ENCODE assay signal across 8 cellular contexts in the genomic region with DNA sequence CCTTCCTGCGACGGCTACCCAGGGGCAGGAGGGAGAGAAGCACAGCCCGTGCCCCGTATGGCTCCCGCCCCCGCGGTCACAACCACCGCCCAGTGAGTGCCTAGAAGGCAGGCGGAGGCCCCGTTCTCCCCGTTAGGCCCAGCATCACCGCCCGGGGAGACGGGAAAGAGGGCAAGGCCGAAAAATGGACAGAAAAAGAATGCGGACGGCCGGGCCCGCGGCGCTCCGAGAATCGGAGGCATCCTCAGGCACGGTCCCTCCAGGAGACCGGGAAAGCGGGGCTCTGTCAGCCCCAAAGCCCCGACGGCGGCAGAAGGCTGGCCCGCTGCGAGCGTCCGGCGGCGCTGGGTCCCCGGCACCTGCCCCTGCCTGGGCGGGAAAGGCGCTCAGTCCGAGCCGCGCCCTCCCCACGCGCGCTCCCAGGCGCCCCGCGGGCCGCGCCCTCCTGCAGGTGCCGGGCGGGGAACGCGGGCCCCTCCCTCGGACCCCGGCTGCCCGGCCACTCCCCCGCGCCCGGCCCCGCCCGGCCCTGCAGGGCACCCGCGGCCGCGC. TPM values are rescaled to one million over a fixed set of nuclear protein-coding genes. Genes with fewer than 3 reads are reported as not detected.
DNase-seq lines count a peak whose midpoint lies in the region; ATAC-seq, FAIRE-seq and TF ChIP-seq lines count a peak whose summit lies in the region.

No MANE protein-coding gene starts in this region.

- peaks cover 9% of the 10 kb centered on the region for H3K4me1 Mint-ChIP-seq in MCF 10A (ENCODE audit: insufficient read depth, unreplicated experiment)

- BruUV-seq in MCF 10A (replicated peaks; lab: Mats Ljungman, UMichigan): TSS peak; percentile 60

- intact Hi-C loops in MCF 10A (cut with micrococcal nuclease): no loop called here

- peak overlapping the region; percentile 71 for H3K27ac ChIP-seq in RWPE2 (ENCODE audit: poor library complexity, severe bottlenecking)

- no peak for FAIRE-seq in H54 (lab: Jason Lieb, UNC)
- no peak for FAIRE-seq in GM12891 (lab: Jason Lieb, UNC)

- H3K27me3 Mint-ChIP-seq in MCF 10A (ENCODE audit: insufficient read depth, unreplicated experiment): no peaks in the 10 kb centered on the region

- peaks cover 8% of the 10 kb centered on the region for H3K4me1 ChIP-seq in RWPE2 (ENCODE audit: insufficient read depth, poor library complexity, severe bottlenecking)

- H3K9me3 ChIP-seq in RWPE2 (ENCODE audit: severe bottlenecking): no peaks in the 10 kb centered on the region

- peak overlapping the region; percentile 80 for H3K27ac Mint-ChIP-seq in MCF 10A (ENCODE audit: low read depth, unreplicated experiment)

- DNase-seq in RWPE2 (ENCODE audit: low spot score): peak; percentile 74
- DNase-seq in MCF 10A (ENCODE audit: unreplicated experiment): peak; percentile 28
- peak; percentile 64 for DNase-seq in left kidney (ENCODE audit: low read depth, low spot score)
- peak; percentile 59 for DNase-seq in stimulated activated CD4-positive, alpha-beta T cell treated with anti-CD3 and anti-CD28 coated beads, Interleukin-4, amount 100 ng/mL, for 24 hours
- no peak for DNase-seq in H54 (ENCODE audit: insufficient read length, low spot score)
- DNase-seq in GM12891 (ENCODE audit: insufficient read length, low spot score): no peak

- H3K4me3 ChIP-seq in RWPE2 (ENCODE audit: severe bottlenecking): peak overlapping the region; percentile 53

- no peak for TF ChIP-seq CTCF in RWPE2 (IDR thresholded peaks at IDR 0.05; ENCODE audit: poor library complexity, severe bottlenecking)
- TF ChIP-seq CTCF in MCF 10A (IDR thresholded peaks at IDR 0.05; ENCODE audit: unreplicated experiment): no peak

- no peaks in the 10 kb centered on the region for H3K27me3 ChIP-seq in RWPE2 (ENCODE audit: insufficient read depth, poor library complexity, severe bottlenecking)

- peak overlapping the region; percentile 79 for H3K4me3 Mint-ChIP-seq in MCF 10A (ENCODE audit: unreplicated experiment)

- TF ChIP-seq POLR2A in H54 (IDR thresholded peaks at IDR 0.05; ENCODE audit: low read depth, low read length) (no peak), GM12891 (IDR thresholded peaks at IDR 0.05; ENCODE audit: low read depth, low read length) (no peak)

- no peaks in the 10 kb centered on the region for H3K9me3 Mint-ChIP-seq in MCF 10A (ENCODE audit: unreplicated experiment)

- H3K36me3 ChIP-seq in RWPE2 (ENCODE audit: low read depth): no peaks in the 10 kb centered on the region

- POLR2A ChIA-PET in MCF 10A (lab: Yijun Ruan, JAX): interaction anchor here (0.6 to 2.3 kb wide), 24 partner anchors 9 to 266 kb away, joined by 3 to 16 read pairs (median 6); partner anchors contain the start of genes ARL16, FASN, HGS and MRPL12

- ATAC-seq in GM18520 (IDR thresholded peaks at IDR 0.05; ENCODE audit: unreplicated experiment): peak; percentile 72
- ATAC-seq in HG02798 (IDR thresholded peaks at IDR 0.05; ENCODE audit: poor library complexity, unreplicated experiment): peak; percentile 86
- peak; percentile 43 for ATAC-seq in RWPE2 (ENCODE audit: low read depth)

- H3K36me3 Mint-ChIP-seq in MCF 10A (ENCODE audit: insufficient read depth, unreplicated experiment): peaks cover 5% of the 10 kb centered on the region

- CTCF ChIA-PET in MCF 10A (lab: Yijun Ruan, JAX): interaction anchor here (0.5 kb wide), 1 partner anchor 30 kb away, joined by 5 read pairs; no protein-coding TSS in a partner anchor

TF ChIP-seq in GM12891, 5 proteins besides CTCF, POLR2A, EP300 and RAD21:
- no peak for TF ChIP-seq POU2F2 (IDR thresholded peaks at IDR 0.05; ENCODE audit: low read depth, low read length)
- no peak for TF ChIP-seq POLR2AphosphoS5 (IDR thresholded peaks at IDR 0.05; ENCODE audit: low read depth, low read length)
- TF ChIP-seq SPI1 (IDR thresholded peaks at IDR 0.05; ENCODE audit: low read depth, low read length): no peak
- no peak for TF ChIP-seq PAX5 (IDR thresholded peaks at IDR 0.05; ENCODE audit: insufficient read depth, low read length, severe bottlenecking)

RNA-seq across cellular contexts. Expression of gene MCRIP1, which starts 0.4 kb away (rescaled TPM):
- 35.6 and 39.2 TPM in 2 replicates for total RNA-seq in MCF 10A (2022)
- polyA plus RNA-seq in GM12891 (2012; ENCODE audit: low read depth, missing spikeins): 42.9 TPM

RNA-seq across cellular contexts. Expression of gene PPP1R27, which starts 2.2 kb away (rescaled TPM):
- 0.29 TPM in 1 of 2 replicates, not detected in the other for total RNA-seq in MCF 10A (2022)
- 2.4 TPM for polyA plus RNA-seq in GM12891 (2012; ENCODE audit: low read depth, missing spikeins)

RNA-seq across cellular contexts. Expression of gene P4HB, which starts 27.7 kb away (rescaled TPM):
- 894 and 1,111 TPM in 2 replicates for total RNA-seq in MCF 10A (2022)
- polyA plus RNA-seq in GM12891 (2012; ENCODE audit: low read depth, missing spikeins): 414 TPM

RNA-seq across cellular contexts. Expression of gene GCGR, which starts 28.7 kb away (rescaled TPM):
- total RNA-seq in MCF 10A (2022): not detected in 2 replicates
- polyA plus RNA-seq in GM12891 (2012; ENCODE audit: low read depth, missing spikeins): not detected

RNA-seq across cellular contexts. Expression of gene ARHGDIA, which starts 38.5 kb away (rescaled TPM):
- 271 and 324 TPM in 2 replicates for total RNA-seq in MCF 10A (2022)
- polyA plus RNA-seq in GM12891 (2012; ENCODE audit: low read depth, missing spikeins): 203 TPM

Comparison
In these comparisons a context has a peak if more than half of its experiments do, and no peak if none do; other contexts are left out.
1. DNase-seq: peak in RWPE2 (single experiment), MCF 10A (single experiment), left kidney (single experiment) and stimulated activated CD4-positive, alpha-beta T cell treated with anti-CD3 and anti-CD28 coated beads, Interleukin-4, amount 100 ng/mL, for 24 hours (single experiment); none in H54 (single experiment) and GM12891 (single experiment).
2. Peak in every context shown above with its lines, with median percentiles within 50 percentile points of each other: ATAC-seq.